2 cellular contexts compared by ENCODE assay signal in the genomic region with DNA sequence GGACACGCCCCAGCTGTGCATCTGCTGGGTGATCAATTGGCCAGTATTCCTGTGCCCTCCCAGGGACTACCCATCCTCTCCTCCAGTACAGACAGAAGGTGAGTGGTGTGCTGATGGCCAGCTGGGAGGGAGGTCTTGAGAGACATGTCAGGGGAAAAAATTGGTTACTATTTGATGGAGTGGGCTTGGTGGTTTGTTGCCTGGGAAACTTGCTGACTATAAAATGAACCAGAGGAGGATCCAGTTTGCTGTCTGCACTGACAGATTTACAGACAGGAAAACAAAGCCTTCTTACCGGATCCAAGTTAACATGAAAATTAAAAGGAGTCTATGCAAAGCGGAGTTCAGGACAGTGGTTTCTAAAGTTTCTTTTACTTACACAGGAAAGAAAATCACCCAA.
TF ChIP-seq lines count a peak whose summit lies in the region.

No MANE protein-coding gene starts in this region.

TF ChIP-seq in SK-N-SH, 30 proteins besides CTCF, POLR2A, EP300 and RAD21 (continued from another document):
- TF ChIP-seq PBX3 (IDR thresholded peaks at IDR 0.05) (no peak), ELF1 (IDR thresholded peaks at IDR 0.05) (no peak), NRF1 (IDR thresholded peaks at IDR 0.05; ENCODE audit: low read depth, low read length) (no peak), POLR2AphosphoS5 (IDR thresholded peaks at IDR 0.05; ENCODE audit: low read depth, low read length) (no peak), FOSL2 (IDR thresholded peaks at IDR 0.05; ENCODE audit: borderline replicate concordance, low read depth) (no peak), TCF12 (IDR thresholded peaks at IDR 0.05) (no peak), EZH2phosphoT487 (IDR thresholded peaks at IDR 0.05; ENCODE audit: borderline replicate concordance, low read depth) (no peak), CHD2 (IDR thresholded peaks at IDR 0.05; ENCODE audit: low read length, partially characterized antibody) (no peak), JUND (IDR thresholded peaks at IDR 0.05) (no peak), MXI1 (IDR thresholded peaks at IDR 0.05; ENCODE audit: low read depth, low read length) (no peak)
- TF ChIP-seq, protein P1, sequence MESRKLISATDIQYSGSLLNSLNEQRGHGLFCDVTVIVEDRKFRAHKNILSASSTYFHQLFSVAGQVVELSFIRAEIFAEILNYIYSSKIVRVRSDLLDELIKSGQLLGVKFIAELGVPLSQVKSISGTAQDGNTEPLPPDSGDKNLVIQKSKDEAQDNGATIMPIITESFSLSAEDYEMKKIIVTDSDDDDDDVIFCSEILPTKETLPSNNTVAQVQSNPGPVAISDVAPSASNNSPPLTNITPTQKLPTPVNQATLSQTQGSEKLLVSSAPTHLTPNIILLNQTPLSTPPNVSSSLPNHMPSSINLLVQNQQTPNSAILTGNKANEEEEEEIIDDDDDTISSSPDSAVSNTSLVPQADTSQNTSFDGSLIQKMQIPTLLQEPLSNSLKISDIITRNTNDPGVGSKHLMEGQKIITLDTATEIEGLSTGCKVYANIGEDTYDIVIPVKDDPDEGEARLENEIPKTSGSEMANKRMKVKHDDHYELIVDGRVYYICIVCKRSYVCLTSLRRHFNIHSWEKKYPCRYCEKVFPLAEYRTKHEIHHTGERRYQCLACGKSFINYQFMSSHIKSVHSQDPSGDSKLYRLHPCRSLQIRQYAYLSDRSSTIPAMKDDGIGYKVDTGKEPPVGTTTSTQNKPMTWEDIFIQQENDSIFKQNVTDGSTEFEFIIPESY (IDR thresholded peaks at IDR 0.05; ENCODE audit: borderline replicate concordance, low read depth) = no peak
- TF ChIP-seq, protein P2, sequence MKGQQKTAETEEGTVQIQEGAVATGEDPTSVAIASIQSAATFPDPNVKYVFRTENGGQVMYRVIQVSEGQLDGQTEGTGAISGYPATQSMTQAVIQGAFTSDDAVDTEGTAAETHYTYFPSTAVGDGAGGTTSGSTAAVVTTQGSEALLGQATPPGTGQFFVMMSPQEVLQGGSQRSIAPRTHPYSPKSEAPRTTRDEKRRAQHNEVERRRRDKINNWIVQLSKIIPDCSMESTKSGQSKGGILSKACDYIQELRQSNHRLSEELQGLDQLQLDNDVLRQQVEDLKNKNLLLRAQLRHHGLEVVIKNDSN (IDR thresholded peaks at IDR 0.05; ENCODE audit: borderline replicate concordance, low read depth) = no peak

TF ChIP-seq in SK-N-SH treated with all-trans-retinoic acid at 6 μM for 48 hours, 23 proteins besides CTCF, POLR2A, EP300 and RAD21 (continued from another document):
- TF ChIP-seq RARB (CRISPR knock-in tag; IDR thresholded peaks at IDR 0.05) = no peak
- no peak for TF ChIP-seq ISL1 (CRISPR knock-in tag; IDR thresholded peaks at IDR 0.05)
- TF ChIP-seq PPARA (CRISPR knock-in tag; IDR thresholded peaks at IDR 0.05; ENCODE audit: borderline replicate concordance) = no peak
- TF ChIP-seq, protein P3, sequence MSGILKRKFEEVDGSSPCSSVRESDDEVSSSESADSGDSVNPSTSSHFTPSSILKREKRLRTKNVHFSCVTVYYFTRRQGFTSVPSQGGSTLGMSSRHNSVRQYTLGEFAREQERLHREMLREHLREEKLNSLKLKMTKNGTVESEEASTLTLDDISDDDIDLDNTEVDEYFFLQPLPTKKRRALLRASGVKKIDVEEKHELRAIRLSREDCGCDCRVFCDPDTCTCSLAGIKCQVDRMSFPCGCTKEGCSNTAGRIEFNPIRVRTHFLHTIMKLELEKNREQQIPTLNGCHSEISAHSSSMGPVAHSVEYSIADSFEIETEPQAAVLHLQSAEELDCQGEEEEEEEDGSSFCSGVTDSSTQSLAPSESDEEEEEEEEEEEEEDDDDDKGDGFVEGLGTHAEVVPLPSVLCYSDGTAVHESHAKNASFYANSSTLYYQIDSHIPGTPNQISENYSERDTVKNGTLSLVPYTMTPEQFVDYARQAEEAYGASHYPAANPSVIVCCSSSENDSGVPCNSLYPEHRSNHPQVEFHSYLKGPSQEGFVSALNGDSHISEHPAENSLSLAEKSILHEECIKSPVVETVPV (CRISPR knock-in tag; IDR thresholded peaks at IDR 0.05) = no peak
- no peak for TF ChIP-seq POU6F1 (CRISPR knock-in tag; IDR thresholded peaks at IDR 0.05; ENCODE audit: borderline replicate concordance, low read depth)
- TF ChIP-seq CSDC2 (CRISPR knock-in tag; IDR thresholded peaks at IDR 0.05) = no peak
- TF ChIP-seq ZFP30 (CRISPR knock-in tag; IDR thresholded peaks at IDR 0.05) = no peak
- TF ChIP-seq ARNTL (CRISPR knock-in tag; IDR thresholded peaks at IDR 0.05; ENCODE audit: borderline replicate concordance, low read depth) = no peak
